In the genomic region with DNA sequence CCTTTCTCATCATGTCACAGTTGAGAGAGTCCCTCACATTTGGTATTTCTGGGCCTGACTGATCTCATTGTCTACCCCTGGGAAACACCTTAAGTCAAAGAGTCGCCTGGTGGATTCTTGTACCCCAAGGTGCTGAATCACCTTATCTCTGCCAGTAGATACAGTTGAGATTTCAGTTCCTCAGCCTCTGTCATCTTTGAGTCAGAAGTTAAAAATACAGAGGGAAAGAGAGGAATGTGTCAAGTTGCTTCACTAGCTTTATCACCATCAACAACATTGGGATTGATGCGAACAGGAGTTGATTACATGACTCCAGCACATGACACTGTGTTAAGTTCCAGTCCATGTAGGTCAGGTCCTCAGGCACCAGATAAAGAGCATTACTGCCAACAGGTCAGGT, we compare ENCODE assay signal across 22 cellular contexts.
"Had no signal": no experiment of that assay in that cellular context is flagged by ENCODE, and none has a peak within 500 bp of the region (broad histone marks: within the 10 kb centered on the region; RNA-seq: fewer than 3 reads in every experiment).

No MANE protein-coding gene starts in this region.

- H3K27me3 Mint-ChIP-seq: stimulated activated naive B cell treated with anti-CD40 and anti-IgM and Interleukin-4, amounts not matched to agents 10 μg/mL and 1 μg/mL and 100 μg/mL, for 72 hours had no signal

- H3K4me2 ChIP-seq: hepatocyte had no signal

- H3K27me3 ChIP-seq: breast epithelium, colonic mucosa, hepatocyte, pancreas, right lobe of liver, testis, uterus had no signal

- H3K4me3 ChIP-seq: breast epithelium, colonic mucosa, hepatocyte, pancreas, right lobe of liver, testis, uterus had no signal

- H3K27ac ChIP-seq: breast epithelium, colonic mucosa, hepatocyte, pancreas, right lobe of liver, testis, uterus had no signal

- H3K36me3 ChIP-seq: breast epithelium, colonic mucosa, pancreas, right lobe of liver, uterus had no signal

- H3K4me3 Mint-ChIP-seq: immature natural killer cell; nephron progenitor cell; stimulated activated naive B cell treated with anti-CD40 and anti-IgM and Interleukin-4, amounts not matched to agents 10 μg/mL and 1 μg/mL and 100 μg/mL, for 72 hours; WTC11 had no signal

- H3K27ac Mint-ChIP-seq: activated naive CD4-positive, alpha-beta T cell treated with anti-CD3 and anti-CD28 coated beads, Interleukin-2, amount 50 U/mL, for 72 hours; immature natural killer cell; nephron progenitor cell; stimulated activated naive B cell treated with anti-CD40 and anti-IgM and Interleukin-4, amounts not matched to agents 10 μg/mL and 1 μg/mL and 100 μg/mL, for 72 hours; WTC11 had no signal

- H3K9me3 ChIP-seq: breast epithelium, colonic mucosa, pancreas, right lobe of liver, testis, uterus had no signal

- DNase-seq: activated gamma-delta T cell treated with Interleukin-2 at 50 U/mL for 16 hours; activated T-cell treated with anti-CD3 and anti-CD28 coated beads, Interleukin-2, amount 50 U/mL, for 1 hour; aorta; colonic mucosa; glutamatergic neuron; immature natural killer cell; left ventricle myocardium superior; mammary epithelial cell; nephron progenitor cell; pancreas; right lobe of liver; small intestine; stimulated activated CD4-positive, alpha-beta T cell treated with anti-CD3 and anti-CD28 coated beads, Interleukin-2, amount 100 ng/mL, for 24 hours; stimulated activated naive B cell treated with anti-CD40 and anti-IgM and Interleukin-4, amounts not matched to agents 10 μg/mL and 1 μg/mL and 100 μg/mL, for 72 hours; T-helper 1 cell; testis; trophoblast cell; uterus had no signal

- H2AFZ ChIP-seq: hepatocyte had no signal

- H3K9me3 Mint-ChIP-seq: nephron progenitor cell, WTC11 had no signal

- ATAC-seq: activated naive CD4-positive, alpha-beta T cell treated with anti-CD3 and anti-CD28 coated beads, Interleukin-2, amount 50 U/mL, for 72 hours; left ventricle myocardium superior; pancreas; right lobe of liver; stimulated activated naive B cell treated with anti-CD40 and anti-IgM and Interleukin-4, amounts not matched to agents 10 μg/mL and 1 μg/mL and 100 μg/mL, for 72 hours; WTC11 had no signal

- FAIRE-seq: pancreas, small intestine had no signal

- H3K79me2 ChIP-seq: hepatocyte had no signal

- H3K36me3 Mint-ChIP-seq: activated naive CD4-positive, alpha-beta T cell treated with anti-CD3 and anti-CD28 coated beads, Interleukin-2, amount 50 U/mL, for 72 hours; immature natural killer cell; stimulated activated naive B cell treated with anti-CD40 and anti-IgM and Interleukin-4, amounts not matched to agents 10 μg/mL and 1 μg/mL and 100 μg/mL, for 72 hours; WTC11 had no signal

- H3K4me1 Mint-ChIP-seq: immature natural killer cell; stimulated activated naive B cell treated with anti-CD40 and anti-IgM and Interleukin-4, amounts not matched to agents 10 μg/mL and 1 μg/mL and 100 μg/mL, for 72 hours had no signal

- H3K4me1 ChIP-seq: breast epithelium, colonic mucosa, pancreas, right lobe of liver, testis, uterus had no signal
